ENCODE assay signal across 8 cellular contexts in the genomic region with DNA sequence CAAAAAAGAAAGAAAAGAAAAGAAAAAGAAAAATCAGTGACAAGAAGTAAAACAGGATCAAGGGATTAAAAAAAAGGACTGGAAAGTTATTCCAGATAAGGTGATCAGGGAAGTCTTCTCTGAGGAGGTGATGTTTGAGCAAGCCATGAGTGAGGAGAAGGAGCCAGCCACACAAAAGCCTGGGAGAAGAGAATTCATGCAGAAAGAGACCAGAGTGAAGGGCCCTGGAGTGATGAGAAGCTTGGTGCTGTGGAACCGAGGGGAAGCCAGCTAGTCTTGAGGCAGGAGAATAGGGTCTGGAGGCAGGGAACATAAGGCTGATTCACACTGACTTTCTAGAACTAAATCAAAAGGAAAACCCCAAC. TPM values are rescaled to one million over a fixed set of nuclear protein-coding genes. Genes with fewer than 3 reads are reported as not detected.
DNase-seq lines count a peak whose midpoint lies in the region; ATAC-seq, FAIRE-seq and TF ChIP-seq lines count a peak whose summit lies in the region.

No MANE protein-coding gene starts in this region.

- H3K9me1 ChIP-seq in K562 (ENCODE audit: control insufficient read depth, insufficient read depth, low read length), result no peaks in the 10 kb centered on the region

- no peak overlapping the region for H3K14ac ChIP-seq in mesenchymal stem cell (ENCODE audit: low read length in 2 of 2)

- no peak overlapping the region for H2BK5ac ChIP-seq in mesenchymal stem cell (ENCODE audit: low read depth, low read length, poor library complexity, severe bottlenecking)

- no peak for DNase-seq in heart right ventricle
- no peak for DNase-seq in Right ventricle myocardium inferior (ENCODE audit: missing footprints)
- DNase-seq in K562 (ENCODE audit: extremely low read depth in 1 of 4, low spot score in 3 of 4), result no peak
- DNase-seq in mesenchymal stem cell, result no peak
- DNase-seq in upper lobe of right lung, result no peak
- DNase-seq in ecto neural progenitor cell (ENCODE audit: low spot score), result no peak
- no peak for DNase-seq in activated CD8-positive, alpha-beta memory T cell treated with anti-CD3 and anti-CD28 coated beads, Interleukin-2, amount 50 U/mL, for 48 hours

- intact Hi-C loops in heart right ventricle (cut with DNase I) (no loop called here), Right ventricle myocardium inferior (cut with DNase I) (loop anchor here (10.0 kb wide), 2 partner anchors 115 to 585 kb away; a partner anchor contains a TSS), K562 (cut with micrococcal nuclease) (no loop called here), upper lobe of right lung (cut with DNase I) (no loop called here)

- in situ Hi-C loops in K562 (cut with MboI), result loop anchor here (5.0 to 25.0 kb wide), 2 partner anchors 237 to 552 kb away; no protein-coding TSS in a partner anchor

- H3K4ac ChIP-seq in mesenchymal stem cell (ENCODE audit: low read depth in 1 of 2, low read length in 2 of 2), result no peak overlapping the region

- H3K27ac ChIP-seq in heart right ventricle (peak overlapping the region in 2 of 10 donors; percentile 30 to 50), K562 (ENCODE audit: extremely low read depth, low read depth, low read length) (no peak overlapping the region), mesenchymal stem cell (ENCODE audit: low read length, poor library complexity, severe bottlenecking) (no peak overlapping the region), upper lobe of right lung (peak overlapping the region; percentile 79)

- 38 to 52% methylated on average over 1 of the region's 1 CpG for WGBS in heart right ventricle, 2 donors
- WGBS in K562 (ENCODE audit: insufficient coverage, low coverage, missing lambda C conversion rate), result 18% methylated on average over 1 of the region's 1 CpG
- WGBS in mesenchymal stem cell, result no CpG with 5 or more reads among the region's 1 CpG

- no peak for FAIRE-seq in K562 (lab: Jason Lieb, UNC)

- H2BK12ac ChIP-seq in mesenchymal stem cell (ENCODE audit: low read length in 2 of 2), result no peak overlapping the region

- no peak overlapping the region for H4K91ac ChIP-seq in mesenchymal stem cell (ENCODE audit: low read length)

- peak overlapping the region in 6 of 10 donors; percentile 16 to 46 (median 40) for H3K4me3 ChIP-seq in heart right ventricle
- H3K4me3 ChIP-seq in K562, result peak overlapping the region; percentile 41; the same call in 1 of the 2 replicates
- H3K4me3 ChIP-seq in mesenchymal stem cell (ENCODE audit: insufficient read depth in 1 of 2, low read depth in 1 of 2, low read length in 2 of 2), result peak overlapping the region in 1 of 2 experiments; percentile 82
- peak overlapping the region; percentile 41 for H3K4me3 ChIP-seq in upper lobe of right lung

- peaks cover 15% of the 10 kb centered on the region for H3K79me2 ChIP-seq in K562 (ENCODE audit: control insufficient read depth, insufficient read depth, low read length)

- TF ChIP-seq CTCF in heart right ventricle (IDR thresholded peaks at IDR 0.05) (no peak), K562 (IDR thresholded peaks at IDR 0.05 in 2 of 3, conservative IDR thresholded peaks at IDR 0.05 in 1 of 3; ENCODE audit: insufficient read depth in 2 of 3, low read depth in 1 of 3, low read length in 3 of 3) (no peak), upper lobe of right lung (IDR thresholded peaks at IDR 0.05) (no peak)

- H3K18ac ChIP-seq in mesenchymal stem cell (ENCODE audit: low read depth in 1 of 2, low read length in 2 of 2), result no peak overlapping the region

- peak overlapping the region; percentile 53 for H4K8ac ChIP-seq in mesenchymal stem cell (ENCODE audit: low read length)

- no peak for TF ChIP-seq POLR2A in K562 (conservative IDR thresholded peaks at IDR 0.05)

- ATAC-seq in heart right ventricle (no peak), Right ventricle myocardium inferior (no peak), K562 (no peak), upper lobe of right lung (no peak), HG03175 (IDR thresholded peaks at IDR 0.05; ENCODE audit: unreplicated experiment) (no peak)

- H3K9me3 ChIP-seq in heart right ventricle, result peaks cover 0 to 8% (median 0%) of the 10 kb centered on the region in 11 donors
- 0 out of 2 replicates have a peak, but pooled peaks cover 3% of the 10 kb centered on the region for H3K9me3 ChIP-seq in K562 (replicated peaks; ENCODE audit: control insufficient read depth, insufficient read depth, low read depth, low read length)
- peaks cover 5% of the 10 kb centered on the region for H3K9me3 ChIP-seq in mesenchymal stem cell (ENCODE audit: control insufficient read depth, low read length)
- no peaks in the 10 kb centered on the region for H3K9me3 ChIP-seq in upper lobe of right lung

- H2BK15ac ChIP-seq in mesenchymal stem cell (ENCODE audit: low read depth, poor library complexity, severe bottlenecking), result no peak overlapping the region

- BruUV-seq in K562 (replicated peaks; lab: Mats Ljungman, UMichigan), result no TSS peak

- H3K9ac ChIP-seq in K562 (ENCODE audit: insufficient read depth in 1 of 2, low read depth in 2 of 2, low read length in 2 of 2) (peak overlapping the region in 1 of 2 experiments; percentile 64; a peak in 1 of 4 replicates), mesenchymal stem cell (ENCODE audit: low read length) (peak overlapping the region; percentile 83)

- no peaks in the 10 kb centered on the region for H3K36me3 ChIP-seq in heart right ventricle
- H3K36me3 ChIP-seq in K562 (ENCODE audit: control insufficient read depth, insufficient read depth, low read length), result no peaks in the 10 kb centered on the region
- H3K36me3 ChIP-seq in mesenchymal stem cell (ENCODE audit: control insufficient read depth in 1 of 2, insufficient read depth in 2 of 2, low read depth in 1 of 2, low read length in 2 of 2), result no peaks in the 10 kb centered on the region
- no peaks in the 10 kb centered on the region for H3K36me3 ChIP-seq in upper lobe of right lung

- CTCF ChIA-PET in K562 (lab: Yijun Ruan, JAX; ENCODE audit: low intra/inter-chr PET ratio), result no interaction called here

- no peak overlapping the region for H2AK5ac ChIP-seq in mesenchymal stem cell (ENCODE audit: low read length, severe bottlenecking)

- H2AFZ ChIP-seq in K562 (ENCODE audit: low read depth, low read length) (peak overlapping the region; percentile 86), mesenchymal stem cell (ENCODE audit: low read depth, low read length) (no peak overlapping the region)

- peak overlapping the region; percentile 79 for H3K4me2 ChIP-seq in K562 (ENCODE audit: insufficient read depth, low read length)
- H3K4me2 ChIP-seq in mesenchymal stem cell (ENCODE audit: low read length, poor library complexity, severe bottlenecking), result no peak overlapping the region

- TF ChIP-seq RAD21 in K562 (CRISPR knock-in tag; conservative IDR thresholded peaks at IDR 0.05 in 1 of 2, IDR thresholded peaks at IDR 0.05 in 1 of 2), result no peak

- no peak overlapping the region for H2BK120ac ChIP-seq in mesenchymal stem cell (ENCODE audit: low read depth, low read length)

- H3K27me3 ChIP-seq in heart right ventricle, result no peaks in the 10 kb centered on the region
- H3K27me3 ChIP-seq in K562 (ENCODE audit: control insufficient read depth in 2 of 2, insufficient read depth in 2 of 2, low read length in 2 of 2), result peaks cover 2 to 5% of the 10 kb centered on the region in 2 experiments; a peak in 2 of 5 replicates
- H3K27me3 ChIP-seq in mesenchymal stem cell (ENCODE audit: control insufficient read depth in 1 of 2, insufficient read depth in 1 of 2, low read length in 2 of 2), result no peaks in the 10 kb centered on the region
- H3K27me3 ChIP-seq in upper lobe of right lung, result no peaks in the 10 kb centered on the region

- no peaks in the 10 kb centered on the region for H3K79me1 ChIP-seq in mesenchymal stem cell (replicated peaks; ENCODE audit: low read length, poor library complexity, severe bottlenecking)

- no peak overlapping the region for H3K23ac ChIP-seq in mesenchymal stem cell (ENCODE audit: low read length in 2 of 2)

- peaks cover 0 to 22% (median 13%) of the 10 kb centered on the region in 9 donors for H3K4me1 ChIP-seq in heart right ventricle
- H3K4me1 ChIP-seq in K562 (replicated peaks in 1 of 2; ENCODE audit: control insufficient read depth in 2 of 2, insufficient read depth in 2 of 2, low read length in 2 of 2), result peaks cover 3 to 7% of the 10 kb centered on the region in 2 experiments; a peak in 4 of 5 replicates
- peaks cover 3% of the 10 kb centered on the region for H3K4me1 ChIP-seq in mesenchymal stem cell (ENCODE audit: control insufficient read depth, insufficient read depth, low read depth, low read length)
- H3K4me1 ChIP-seq in upper lobe of right lung, result peaks cover 6% of the 10 kb centered on the region

- H4K20me1 ChIP-seq in K562 (replicated peaks; ENCODE audit: control insufficient read depth, insufficient read depth, low read length), result no peaks in the 10 kb centered on the region; the same call in 1 of the 2 replicates

- POLR2A ChIA-PET in K562 (lab: Yijun Ruan, JAX), result interaction anchor here (1.2 to 1.6 kb wide), 2 partner anchors 10 to 489 kb away, joined by 3 to 5 read pairs; no protein-coding TSS in a partner anchor

- no peak for TF ChIP-seq EP300 in K562 (IDR thresholded peaks at IDR 0.05; ENCODE audit: low read length)

RNA-seq across cellular contexts. Expression of a gene that starts 4.0 kb away (rescaled TPM):
- total RNA-seq in heart right ventricle, result 10 to 100 TPM; 11.9 to 17.7 (median 13.1) TPM
- polyA plus RNA-seq in heart right ventricle, result 10 to 100 TPM; 10.8 to 15.0 TPM
- 11.2 TPM for total RNA-seq in Right ventricle myocardium inferior
- total RNA-seq in K562 (2011; cell fraction: chromatin; rRNA removed; ENCODE audit: low replicate concordance), result 184 and 273 TPM in 2 replicates
- 146 and 158 TPM in 2 replicates for total RNA-seq in K562 (2011; cell fraction: nucleolus; rRNA removed)
- total RNA-seq in K562 (2011; cell fraction: nucleoplasm; rRNA removed), result 163 and 165 TPM in 2 replicates
- total RNA-seq in K562 (2014; rRNA removed), result 48.5 and 50.6 TPM in 2 replicates
- total RNA-seq in K562 (2014; rRNA removed; fragmentation: Illumina TruSeq; extraction: Trizol), result 101 and 105 TPM in 2 replicates
- 81.4 and 87.0 TPM in 2 replicates for total RNA-seq in K562 (2015; rRNA removed; fragmentation: Illumina TruSeq; extraction: Trizol)
- 67.1 and 71.8 TPM in 2 replicates for total RNA-seq in K562 (2021)
- polyA plus RNA-seq in K562 (2011; rRNA removed), result 59.9 and 87.5 TPM in 2 replicates
- 43.9 and 54.9 TPM in 2 replicates for polyA plus RNA-seq in K562 (2011; cell fraction: cytosol; rRNA removed)
- 73.0 and 84.7 TPM in 2 replicates for polyA plus RNA-seq in K562 (2011; cell fraction: nucleus; rRNA removed)
- 29.1 and 50.1 TPM in 2 replicates for polyA plus RNA-seq in K562 (2012)
- polyA plus RNA-seq in K562 (2014; fragmentation: Illumina TruSeq; extraction: Trizol), result 69.1 and 77.6 TPM in 2 replicates
- polyA plus RNA-seq in K562 (2014; fragmentation: Nextera tagmentation; extraction: Ambion mirVana), result 10 to 100 TPM; 46.0 to 89.0 TPM
- 66.5 and 75.3 TPM in 2 replicates for polyA plus RNA-seq in K562 (2014; rRNA removed)
- polyA minus RNA-seq in K562 (2011; rRNA and poly(A)+ RNA removed), result 133 and 165 TPM in 2 replicates
- polyA minus RNA-seq in K562 (2011; cell fraction: cytosol; rRNA and poly(A)+ RNA removed), result 30.0 and 37.4 TPM in 2 replicates
- 44.0 and 56.3 TPM in 2 replicates for polyA minus RNA-seq in K562 (2011; cell fraction: nucleus; rRNA and poly(A)+ RNA removed)
- polyA plus RNA-seq in mesenchymal stem cell (2013, experiment 1 of 2), result 6.9 TPM
- polyA plus RNA-seq in mesenchymal stem cell (2013, experiment 2 of 2), result 6.9 TPM
- 23.0 TPM for total RNA-seq in upper lobe of right lung

RNA-seq across cellular contexts. Expression of a gene that starts 25.2 kb away (rescaled TPM):
- total RNA-seq in heart right ventricle (not detected), Right ventricle myocardium inferior (not detected), K562 (2014; rRNA removed) (0.08 and 0.09 TPM in 2 replicates), K562 (2014; rRNA removed; fragmentation: Illumina TruSeq; extraction: Trizol) (0.10 TPM in 1 of 2 replicates, not detected in the other), K562 (2015; rRNA removed; fragmentation: Illumina TruSeq; extraction: Trizol) (0.08 TPM in 1 of 2 replicates, not detected in the other), K562 (2021) (0.22 and 0.25 TPM in 2 replicates), upper lobe of right lung (not detected)
- polyA plus RNA-seq in heart right ventricle (under 1 TPM in 1 of 2 donors, not detected in 1; 0.01 TPM), K562 (2011; rRNA removed) (0.04 and 0.07 TPM in 2 replicates), K562 (2014; fragmentation: Illumina TruSeq; extraction: Trizol) (0.11 and 0.18 TPM in 2 replicates), K562 (2014; fragmentation: Nextera tagmentation; extraction: Ambion mirVana) (under 1 TPM; 0.04 to 0.06 TPM), K562 (2014; rRNA removed) (0.05 TPM in 1 of 2 replicates, not detected in the other)
- 0.12 TPM in 1 of 2 replicates, not detected in the other for total RNA-seq in K562 (2011; cell fraction: chromatin; rRNA removed; ENCODE audit: low replicate concordance)
- 0.26 and 0.33 TPM in 2 replicates for total RNA-seq in K562 (2011; cell fraction: nucleolus; rRNA removed)
- total RNA-seq in K562 (2011; cell fraction: nucleoplasm; rRNA removed), result 0.22 and 0.31 TPM in 2 replicates
- 0.03 and 0.16 TPM in 2 replicates for polyA plus RNA-seq in K562 (2011; cell fraction: cytosol; rRNA removed)
- 0.17 and 0.28 TPM in 2 replicates for polyA plus RNA-seq in K562 (2011; cell fraction: nucleus; rRNA removed)
- polyA plus RNA-seq in K562 (2012), result 0.13 and 0.21 TPM in 2 replicates
- polyA minus RNA-seq in K562 (2011; rRNA and poly(A)+ RNA removed), result 0.06 TPM in 1 of 2 replicates, not detected in the other
- not detected in 2 replicates for polyA minus RNA-seq in K562 (2011; cell fraction: cytosol; rRNA and poly(A)+ RNA removed)
- polyA minus RNA-seq in K562 (2011; cell fraction: nucleus; rRNA and poly(A)+ RNA removed), result 0.22 and 0.27 TPM in 2 replicates
- polyA plus RNA-seq in mesenchymal stem cell (2013, experiment 1 of 2), result 0.03 TPM
- polyA plus RNA-seq in mesenchymal stem cell (2013, experiment 2 of 2), result 0.04 TPM
